8 cellular contexts compared by ENCODE assay signal in the genomic region with DNA sequence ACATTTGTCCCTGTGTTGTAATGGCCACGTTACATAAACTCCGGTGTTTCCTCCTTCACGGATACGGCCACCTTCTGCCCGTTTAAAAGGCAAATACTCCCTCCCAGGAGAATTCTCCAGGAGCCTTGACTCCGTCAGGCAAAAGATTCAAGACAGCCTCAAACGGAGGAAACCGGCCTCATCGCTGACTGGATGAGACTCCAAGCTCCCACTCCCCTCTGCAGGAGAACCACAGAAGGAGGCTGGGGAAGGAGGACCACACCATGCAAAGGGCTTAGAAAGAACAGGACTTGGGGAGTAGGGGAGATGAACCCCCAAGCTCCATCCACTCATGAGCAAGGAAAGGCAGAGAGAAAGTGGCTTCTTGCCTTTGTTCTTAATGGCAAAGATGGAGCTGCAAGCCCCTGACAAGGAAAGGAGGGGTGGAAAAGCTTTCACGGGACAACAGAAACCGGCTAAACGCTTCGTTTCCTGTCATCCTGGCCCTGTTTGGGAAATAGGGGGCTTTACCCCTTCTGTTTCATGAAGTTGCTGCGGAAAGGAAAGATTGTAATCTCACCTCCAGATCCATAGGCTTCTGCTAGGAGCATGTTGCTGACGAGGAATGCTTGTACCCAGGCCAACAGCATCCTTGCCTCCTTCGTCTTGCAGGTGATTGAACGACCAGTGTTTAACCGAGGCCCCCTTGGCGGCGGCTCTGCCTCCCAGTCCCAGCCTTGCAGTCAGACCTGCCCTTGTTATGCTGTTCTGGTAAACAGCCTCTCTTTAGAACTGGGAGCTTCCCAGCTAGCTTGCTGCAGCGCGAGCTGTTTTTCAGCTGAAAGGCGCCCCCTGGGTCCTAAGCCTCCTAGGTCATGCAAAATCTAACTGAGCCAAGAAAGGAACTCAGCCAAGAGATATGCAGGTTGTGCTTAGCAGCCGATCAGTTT. TPM values are rescaled to one million over a fixed set of nuclear protein-coding genes. Genes with fewer than 3 reads are reported as not detected.
DNase-seq lines count a peak whose midpoint lies in the region; ATAC-seq and TF ChIP-seq lines count a peak whose summit lies in the region.

A gene with protein sequence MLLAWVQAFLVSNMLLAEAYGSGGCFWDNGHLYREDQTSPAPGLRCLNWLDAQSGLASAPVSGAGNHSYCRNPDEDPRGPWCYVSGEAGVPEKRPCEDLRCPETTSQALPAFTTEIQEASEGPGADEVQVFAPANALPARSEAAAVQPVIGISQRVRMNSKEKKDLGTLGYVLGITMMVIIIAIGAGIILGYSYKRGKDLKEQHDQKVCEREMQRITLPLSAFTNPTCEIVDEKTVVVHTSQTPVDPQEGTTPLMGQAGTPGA (minus strand): TSS at position 773 of the 929 bp plus-strand sequence. CDS start 144 bp downstream, at position 629.

- POLR2A ChIA-PET in GM10248 (lab: Yijun Ruan, JAX), result interaction anchor here (1.0 kb wide), 1 partner anchor 12 kb away, joined by 5 read pairs; no protein-coding TSS in a partner anchor
- POLR2A ChIA-PET in RWPE1 (lab: Yijun Ruan, JAX; ENCODE audit: low non-redundant PET), result interaction anchor here (1.4 kb wide), 1 partner anchor 44 kb away, joined by 4 read pairs; no protein-coding TSS in a partner anchor

- peak; percentile 80 for DNase-seq in GM10248 (ENCODE audit: extremely low spot score)
- DNase-seq in RWPE1 (ENCODE audit: low spot score), result peak; percentile 65
- DNase-seq in fibroblast of gingiva (ENCODE audit: low read depth), result peak; percentile 80
- DNase-seq in myocyte (ENCODE audit: low read depth), result peak; percentile 84
- DNase-seq in stimulated activated CD8-positive, alpha-beta memory T cell treated with anti-CD3 and anti-CD28 coated beads, Interleukin-7, amount 100 ng/mL, for 1 hour (ENCODE audit: low read depth in 2 of 2), result peak; percentile 69 to 71

- peaks cover 41% of the 10 kb centered on the region for H3K4me1 Mint-ChIP-seq in activated T-helper 17 cell treated with anti-CD3 and anti-CD28 coated beads, Interleukin-2, amount 50 U/mL, for 72 hours

- peak within 1 kb of the TSS; percentile 96 for H3K4me3 Mint-ChIP-seq in activated T-helper 17 cell treated with anti-CD3 and anti-CD28 coated beads, Interleukin-2, amount 50 U/mL, for 72 hours

- peak within 1 kb of the TSS; percentile 35 for H3K27ac ChIP-seq in KOPT-K1 (ENCODE audit: low read depth, low read length, poor library complexity, severe bottlenecking)
- peak within 1 kb of the TSS; percentile 85 for H3K27ac ChIP-seq in RWPE1

- peaks cover 48% of the 10 kb centered on the region for H3K36me3 Mint-ChIP-seq in activated T-helper 17 cell treated with anti-CD3 and anti-CD28 coated beads, Interleukin-2, amount 50 U/mL, for 72 hours (ENCODE audit: low read depth)

- peak; percentile 48 for TF ChIP-seq CTCF in GM10248 (IDR thresholded peaks at IDR 0.05; ENCODE audit: control extremely low read depth, extremely low read depth, low read depth, missing control alignments)
- no peak for TF ChIP-seq CTCF in RWPE1 (conservative IDR thresholded peaks at IDR 0.05; ENCODE audit: low read depth)

- no peaks in the 10 kb centered on the region for H3K27me3 Mint-ChIP-seq in activated T-helper 17 cell treated with anti-CD3 and anti-CD28 coated beads, Interleukin-2, amount 50 U/mL, for 72 hours

- CTCF ChIA-PET in GM10248 (lab: Yijun Ruan, JAX), result interaction anchor here (0.7 to 7.3 kb wide), 20 partner anchors 9 to 656 kb away, joined by 3 to 66 read pairs (median 6); a partner anchor contains a TSS
- CTCF ChIA-PET in RWPE1 (lab: Yijun Ruan, JAX), result interaction anchor here (0.6 to 1.0 kb wide), 2 partner anchors 21 to 374 kb away, joined by 3 read pairs; no protein-coding TSS in a partner anchor

- no peaks in the 10 kb centered on the region for H3K9me3 ChIP-seq in KOPT-K1 (ENCODE audit: insufficient read depth, low read length, poor library complexity, severe bottlenecking)

- H3K27ac Mint-ChIP-seq in activated T-helper 17 cell treated with anti-CD3 and anti-CD28 coated beads, Interleukin-2, amount 50 U/mL, for 72 hours, result peak within 1 kb of the TSS; percentile 87

- peak; percentile 50 for ATAC-seq in activated T-helper 17 cell treated with anti-CD3 and anti-CD28 coated beads, Interleukin-2, amount 50 U/mL, for 72 hours (replicated peaks)
- ATAC-seq in GM18519 (IDR thresholded peaks at IDR 0.05; ENCODE audit: low FRiP score, unreplicated experiment), result no peak

- H3K36me3 ChIP-seq in KOPT-K1 (ENCODE audit: insufficient read depth, low read length), result no peaks in the 10 kb centered on the region

- H3K9me3 Mint-ChIP-seq in activated T-helper 17 cell treated with anti-CD3 and anti-CD28 coated beads, Interleukin-2, amount 50 U/mL, for 72 hours, result no peaks in the 10 kb centered on the region

RNA-seq across cellular contexts. Expression of the gene that starts here (rescaled TPM):
- 10 to 100 TPM; 11.0 to 24.1 TPM for total RNA-seq in activated T-helper 17 cell treated with anti-CD3 and anti-CD28 coated beads, Interleukin-2, amount 50 U/mL, for 72 hours
- 10.9 and 16.0 TPM in 2 replicates for total RNA-seq in myocyte
- polyA plus RNA-seq in myocyte (2012), result 33.3 TPM
